8 cellular contexts compared by ENCODE assay signal in the genomic region with DNA sequence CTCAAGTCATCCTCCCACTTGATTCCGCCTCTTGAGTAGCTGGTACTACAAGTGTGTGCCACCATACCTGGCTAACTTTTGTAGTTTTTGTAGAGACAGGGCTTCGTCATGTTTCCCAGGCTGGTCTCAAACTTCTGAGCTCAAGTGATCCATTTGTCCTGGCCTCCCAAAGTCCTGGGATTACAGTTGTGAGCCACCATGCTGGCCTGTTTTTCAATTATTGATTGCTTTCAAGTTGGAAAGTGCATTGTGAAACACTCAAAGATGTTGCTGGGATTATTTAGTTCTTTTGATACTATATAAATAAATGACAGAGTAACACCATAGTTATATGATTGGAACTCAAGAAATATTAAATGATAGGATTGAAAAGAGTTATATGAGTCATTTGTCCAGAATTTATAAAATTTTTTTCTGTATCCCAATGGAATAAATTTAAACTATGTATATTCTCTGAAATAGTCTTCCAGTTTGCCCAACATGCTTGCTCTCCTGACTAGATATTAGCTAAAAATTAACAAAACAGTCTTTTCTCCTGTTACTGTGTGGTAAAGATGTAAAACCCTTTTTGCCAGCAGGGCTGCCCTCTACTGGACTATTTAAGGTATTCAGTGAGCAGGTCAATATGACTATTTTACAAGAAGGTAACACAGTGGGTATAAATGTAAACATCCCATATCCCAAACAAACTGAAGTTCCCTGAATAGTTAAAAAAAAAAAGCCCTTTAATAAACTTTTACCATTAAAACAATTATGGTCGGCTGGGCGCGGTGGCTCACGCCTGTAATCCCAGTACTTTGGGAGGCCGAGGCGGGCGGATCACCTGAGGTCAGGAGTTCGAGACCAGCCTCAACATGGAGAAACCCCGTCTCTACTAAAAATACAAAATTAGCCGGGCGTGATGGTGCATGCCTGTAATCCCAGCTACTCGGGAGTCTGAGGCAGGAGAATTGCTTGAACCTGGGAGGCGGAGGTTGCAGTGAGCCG. TPM values are rescaled to one million over a fixed set of nuclear protein-coding genes. Genes with fewer than 3 reads are reported as not detected.
DNase-seq lines count a peak whose midpoint lies in the region; ATAC-seq and TF ChIP-seq lines count a peak whose summit lies in the region.

No MANE protein-coding gene starts in this region.

- intact Hi-C loops in CD14-positive monocyte (cut with micrococcal nuclease): loop anchor here in 1 of 2 donors (1.0 to 5.0 kb wide), 3 partner anchors 41 to 211 kb away; partner anchors contain the start of gene ACSL3

- TF ChIP-seq CTCF in CD14-positive monocyte (IDR thresholded peaks at IDR 0.05): peak; percentile 65

- peaks cover 46 to 59% of the 10 kb centered on the region in 2 donors for H3K36me3 Mint-ChIP-seq in CD14-positive monocyte

- H3K27me3 Mint-ChIP-seq in CD14-positive monocyte (ENCODE audit: low read depth in 3 of 3): no peaks in the 10 kb centered on the region

- H3K4me3 Mint-ChIP-seq in CD14-positive monocyte: no peak overlapping the region

- no peaks in the 10 kb centered on the region for H3K9me3 Mint-ChIP-seq in CD14-positive monocyte

- H3K4me1 Mint-ChIP-seq in CD14-positive monocyte: peaks cover 9% of the 10 kb centered on the region

- DNase-seq in CD14-positive monocyte (ENCODE audit: low spot score) (no peak), NCI-H2196 (lab: John Stamatoyannopoulos, UW; ENCODE audit: unreplicated experiment) (peak; percentile 58), germinal center (ENCODE audit: low spot score) (peak; percentile 57), renal cortical epithelial cell (ENCODE audit: low read depth) (peak; percentile 85)
- peak; percentile 21 for DNase-seq in activated CD4-positive, alpha-beta T cell treated with anti-CD3 and anti-CD28 coated beads, Interleukin-2, amount 50 U/mL, for 1 hour
- DNase-seq in NK-92 treated with Interleukin-12 subunit alpha and Interleukin-12 subunit beta, amount 100 ng/mL, for 24 hours (lab: John Stamatoyannopoulos, UW): no peak

- ATAC-seq in GM18508 (IDR thresholded peaks at IDR 0.05; ENCODE audit: insufficient read depth, unreplicated experiment) (peak; percentile 92), HG02943 (IDR thresholded peaks at IDR 0.05; ENCODE audit: low read depth, unreplicated experiment) (peak; percentile 91)

- peak overlapping the region in 1 of 7 donors; percentile 65 for H3K27ac Mint-ChIP-seq in CD14-positive monocyte

RNA-seq across cellular contexts. Expression of gene ACSL3, which starts 42.7 kb away (rescaled TPM):
- 10 to 100 TPM; 19.9 to 24.4 TPM for polyA plus RNA-seq in CD14-positive monocyte
- total RNA-seq in renal cortical epithelial cell: 65.8 and 150 TPM in 2 replicates

Comparison
In these comparisons a context has a peak if more than half of its experiments do, and no peak if none do; other contexts are left out.
1. DNase-seq: peak in NCI-H2196 (single experiment), activated CD4-positive, alpha-beta T cell treated with anti-CD3 and anti-CD28 coated beads, Interleukin-2, amount 50 U/mL, for 1 hour (single experiment), germinal center (single experiment) and renal cortical epithelial cell (single experiment); none in CD14-positive monocyte (single experiment) and NK-92 treated with Interleukin-12 subunit alpha and Interleukin-12 subunit beta, amount 100 ng/mL, for 24 hours (single experiment).